Comparison of ENCODE assay signal across 14 cellular contexts in the genomic region with DNA sequence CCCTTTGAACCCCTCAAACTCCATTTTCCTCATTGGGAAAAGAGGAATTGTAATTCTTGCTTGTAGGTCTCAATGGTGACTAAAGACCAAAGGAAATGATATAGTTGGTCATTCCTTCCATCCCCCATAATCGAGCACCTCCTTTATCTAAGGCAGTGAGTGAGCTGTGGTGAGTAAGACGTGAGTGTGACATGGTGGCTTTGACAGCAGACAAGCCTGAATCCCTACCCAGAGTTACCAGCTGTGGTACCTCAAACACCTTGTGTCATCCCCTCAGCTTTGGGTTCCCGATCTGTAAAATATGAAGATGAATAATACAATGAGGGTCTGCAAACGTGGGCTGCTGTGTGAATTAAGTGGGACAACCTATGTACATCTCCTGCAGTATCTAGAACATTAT. TPM values are rescaled to one million over a fixed set of nuclear protein-coding genes. Genes with fewer than 3 reads are reported as not detected.
DNase-seq lines count a peak whose midpoint lies in the region; ATAC-seq and TF ChIP-seq lines count a peak whose summit lies in the region.
"Had no signal": no experiment of that assay in that cellular context is flagged by ENCODE, and none has a peak within 500 bp of the region (broad histone marks: within the 10 kb centered on the region; RNA-seq: fewer than 3 reads in every experiment).

No MANE protein-coding gene starts in this region.

- WGBS in lower leg skin, 2 donors, result 90 to 92% methylated on average over 4 of the region's 4 CpGs

- no peaks in the 10 kb centered on the region for H4K20me1 ChIP-seq in PC-3 (ENCODE audit: low read length)

- no peaks in the 10 kb centered on the region for H3K79me2 ChIP-seq in PC-3 (ENCODE audit: low read length)

- H3K36me3 Mint-ChIP-seq in activated CD4-positive, alpha-beta T cell treated with anti-CD3 and anti-CD28 coated beads, Interleukin-2, amount 10 ng/mL, durations not matched to agents 24 days and 14 days (ENCODE audit: low read depth), result peaks cover 51% of the 10 kb centered on the region
- peaks cover 31% of the 10 kb centered on the region for H3K36me3 Mint-ChIP-seq in activated naive CD8-positive, alpha-beta T cell treated with anti-CD3 and anti-CD28 coated beads, Interleukin-2, amount 50 U/mL, for 24 hours (ENCODE audit: low read depth)

- peak overlapping the region; percentile 74 for H3K27ac Mint-ChIP-seq in activated CD4-positive, alpha-beta T cell treated with anti-CD3 and anti-CD28 coated beads, Interleukin-2, amount 10 ng/mL, durations not matched to agents 24 days and 14 days
- H3K27ac Mint-ChIP-seq in activated naive CD8-positive, alpha-beta T cell treated with anti-CD3 and anti-CD28 coated beads, Interleukin-2, amount 50 U/mL, for 24 hours, result peak overlapping the region; percentile 87
- H3K27ac Mint-ChIP-seq: HFFc6 had no signal

- H3F3A ChIP-seq in PC-3 (ENCODE audit: low read length, unreplicated experiment), result no peaks in the 10 kb centered on the region

- H3K9me3 Mint-ChIP-seq in activated CD4-positive, alpha-beta T cell treated with anti-CD3 and anti-CD28 coated beads, Interleukin-2, amount 10 ng/mL, durations not matched to agents 24 days and 14 days, result no peaks in the 10 kb centered on the region
- H3K9me3 Mint-ChIP-seq in activated naive CD8-positive, alpha-beta T cell treated with anti-CD3 and anti-CD28 coated beads, Interleukin-2, amount 50 U/mL, for 24 hours, result no peaks in the 10 kb centered on the region
- H3K9me3 Mint-ChIP-seq: HFFc6 had no signal

- BruUV-seq in PC-3 (replicated peaks; lab: Mats Ljungman, UMichigan), result no TSS peak

- TF ChIP-seq CTCF in PC-3 (conservative IDR thresholded peaks at IDR 0.05; ENCODE audit: low read depth, low read length) (no peak), lower leg skin (IDR thresholded peaks at IDR 0.05) (no peak)

- H3K9me3 ChIP-seq in PC-3 (ENCODE audit: low read length), result no peaks in the 10 kb centered on the region
- H3K9me3 ChIP-seq: ovary, thyroid gland had no signal

- no peaks in the 10 kb centered on the region for H3K36me3 ChIP-seq in PC-3 (ENCODE audit: low read depth, low read length)
- H3K36me3 ChIP-seq: ovary, thyroid gland had no signal

- H3K4me3 ChIP-seq in PC-3 (ENCODE audit: low read length), result no peak overlapping the region
- no peak overlapping the region for H3K4me3 ChIP-seq in lower leg skin (ENCODE audit: low read depth, poor library complexity, severe bottlenecking)
- H3K4me3 ChIP-seq: ovary, skin epidermis, thyroid gland had no signal

- no peak overlapping the region for H3K9ac ChIP-seq in PC-3 (ENCODE audit: low read length)

- no peak for DNase-seq in activated CD4-positive, alpha-beta T cell treated with anti-CD3 and anti-CD28 coated beads, Interleukin-2, amount 10 ng/mL, durations not matched to agents 24 days and 14 days
- no peak for DNase-seq in activated CD4-positive, alpha-beta T cell treated with anti-CD3 and anti-CD28 coated beads for 4 hours
- DNase-seq in PC-3 (peak; percentile 53), nucleus accumbens (lab: John Stamatoyannopoulos, UW) (no peak), lower leg skin (ENCODE audit: low spot score in 2 of 2) (no peak)
- no peak for DNase-seq in activated naive CD8-positive, alpha-beta T cell treated with anti-CD3 and anti-CD28 coated beads, Interleukin-2, amount 50 U/mL, for 24 hours
- DNase-seq in stimulated activated naive CD8-positive, alpha-beta T cell treated with anti-CD3 and anti-CD28 coated beads, Interleukin-15, Interleukin-2, amounts not matched to agents 100 U/mL and 50 U/mL, for 24 hours, result no peak
- DNase-seq: HFFc6, mesendoderm, ovary, T-helper 9 cell, thyroid gland had no signal

- TF ChIP-seq POLR2A in lower leg skin (IDR thresholded peaks at IDR 0.05), result no peak

- H3K4me1 ChIP-seq in PC-3 (ENCODE audit: insufficient read depth, low read length), result peaks cover 27% of the 10 kb centered on the region

- no peaks in the 10 kb centered on the region for H3K27me3 Mint-ChIP-seq in activated CD4-positive, alpha-beta T cell treated with anti-CD3 and anti-CD28 coated beads, Interleukin-2, amount 10 ng/mL, durations not matched to agents 24 days and 14 days
- H3K27me3 Mint-ChIP-seq in activated naive CD8-positive, alpha-beta T cell treated with anti-CD3 and anti-CD28 coated beads, Interleukin-2, amount 50 U/mL, for 24 hours, result no peaks in the 10 kb centered on the region

- ATAC-seq in PC-3 (peak; percentile 25; the same call in 1 of the 2 replicates), GM18868 (IDR thresholded peaks at IDR 0.05; ENCODE audit: unreplicated experiment) (no peak)
- ATAC-seq in activated naive CD8-positive, alpha-beta T cell treated with anti-CD3 and anti-CD28 coated beads, Interleukin-2, amount 50 U/mL, for 24 hours, result peak; percentile 89
- peak; percentile 84 for ATAC-seq in stimulated activated naive CD8-positive, alpha-beta T cell treated with anti-CD3 and anti-CD28 coated beads, Interleukin-15, Interleukin-2, amounts not matched to agents 100 U/mL and 50 U/mL, for 24 hours

- intact Hi-C loops in activated CD4-positive, alpha-beta T cell treated with anti-CD3 and anti-CD28 coated beads, Interleukin-2, amount 10 ng/mL, durations not matched to agents 24 days and 14 days (cut with micrococcal nuclease), result no loop called here
- intact Hi-C loops in PC-3 (cut with micrococcal nuclease) (no loop called here), lower leg skin (cut with DNase I; ENCODE audit: low total_unique reads) (no loop called here)

- H2AFZ ChIP-seq in PC-3 (ENCODE audit: low read length), result no peak overlapping the region

- H3K27ac ChIP-seq in PC-3 (ENCODE audit: low read length), result no peak overlapping the region
- H3K27ac ChIP-seq: ovary, thyroid gland had no signal

- H3K9me2 ChIP-seq in PC-3 (replicated peaks; ENCODE audit: low read length), result no peaks in the 10 kb centered on the region

- POLR2A ChIA-PET in PC-3 (lab: Charles Lee; ENCODE audit: unreplicated experiment), result no interaction called here

- H3K4me2 ChIP-seq in PC-3 (ENCODE audit: low read length), result no peak overlapping the region

- CTCF ChIA-PET in PC-3 (lab: Charles Lee), result no interaction called here

- H3K4me1 Mint-ChIP-seq in activated CD4-positive, alpha-beta T cell treated with anti-CD3 and anti-CD28 coated beads, Interleukin-2, amount 10 ng/mL, durations not matched to agents 24 days and 14 days, result peaks cover 85% of the 10 kb centered on the region
- peaks cover 95% of the 10 kb centered on the region for H3K4me1 Mint-ChIP-seq in activated naive CD8-positive, alpha-beta T cell treated with anti-CD3 and anti-CD28 coated beads, Interleukin-2, amount 50 U/mL, for 24 hours

- H3K4me3 Mint-ChIP-seq in activated CD4-positive, alpha-beta T cell treated with anti-CD3 and anti-CD28 coated beads, Interleukin-2, amount 10 ng/mL, durations not matched to agents 24 days and 14 days, result peak overlapping the region; percentile 82
- H3K4me3 Mint-ChIP-seq in activated naive CD8-positive, alpha-beta T cell treated with anti-CD3 and anti-CD28 coated beads, Interleukin-2, amount 50 U/mL, for 24 hours, result peak overlapping the region; percentile 61
- H3K4me3 Mint-ChIP-seq: HFFc6 had no signal

- no peaks in the 10 kb centered on the region for H3K27me3 ChIP-seq in PC-3 (ENCODE audit: low read length)
- H3K27me3 ChIP-seq: ovary, thyroid gland had no signal

RNA-seq across cellular contexts. Expression of a gene that starts 8.4 kb away (rescaled TPM):
- total RNA-seq in activated CD4-positive, alpha-beta T cell treated with anti-CD3 and anti-CD28 coated beads, Interleukin-2, amount 10 ng/mL, durations not matched to agents 24 days and 14 days, result 55.6 and 56.6 TPM in 2 replicates
- total RNA-seq in PC-3 (2014; rRNA removed), result 5.1 and 12.2 TPM in 2 replicates
- 1 to 10 TPM; 1.5 to 3.9 (median 1.8) TPM for total RNA-seq in lower leg skin
